18 cellular contexts compared by ENCODE assay signal in genomic region chr19:35130761-35131720, GRCh38. TPM values are rescaled to one million over a fixed set of nuclear protein-coding genes. Genes with fewer than 3 reads are reported as not detected.
DNase-seq lines count a peak whose midpoint lies in the region; ATAC-seq and TF ChIP-seq lines count a peak whose summit lies in the region.
"Had no signal": no experiment of that assay in that cellular context is flagged by ENCODE, and none has a peak within 500 bp of the region (broad histone marks: within the 10 kb centered on the region; RNA-seq: fewer than 3 reads in every experiment).

No MANE protein-coding gene starts in this region.

- ATAC-seq in mucosa of descending colon, result peak; percentile 72
- ATAC-seq in HG02623 (IDR thresholded peaks at IDR 0.05; ENCODE audit: unreplicated experiment), result no peak
- ATAC-seq in GM18873 (IDR thresholded peaks at IDR 0.05; ENCODE audit: low FRiP score, unreplicated experiment), result no peak
- ATAC-seq: GM12878 had no signal

- TF ChIP-seq CTCF in RWPE1 (conservative IDR thresholded peaks at IDR 0.05; ENCODE audit: low read depth) (no peak), esophagus muscularis mucosa (IDR thresholded peaks at IDR 0.05) (no peak), mucosa of descending colon (IDR thresholded peaks at IDR 0.05) (no peak), vagina (IDR thresholded peaks at IDR 0.05) (no peak)

- 76% methylated on average over 14 of the region's 31 CpGs for WGBS in esophagus muscularis mucosa

- DNase-seq in RWPE1 (ENCODE audit: low spot score) (no peak), esophagus muscularis mucosa (ENCODE audit: extremely low spot score) (no peak), mucosa of descending colon (peak; percentile 85 to 89 (median 85)), vagina (ENCODE audit: extremely low spot score in 2 of 2) (no peak)
- no peak for DNase-seq in activated CD4-positive, alpha-beta T cell treated with anti-CD3 and anti-CD28 coated beads for 48 hours
- DNase-seq: BE2C; CD8-positive, alpha-beta memory T cell; DMS79; GM23248; KG1; NCI-H146; NCI-H2227 treated with DMSO at 0.1 percent for 48 hours; NCI-H524; PC-9 had no signal

- H3K36me3 ChIP-seq in esophagus muscularis mucosa (no peaks in the 10 kb centered on the region), mucosa of descending colon (ENCODE audit: low read depth) (no peaks in the 10 kb centered on the region), vagina (no peaks in the 10 kb centered on the region)
- H3K36me3 ChIP-seq: BE2C had no signal

- peaks cover 5 to 22% (median 15%) of the 10 kb centered on the region in 4 donors for H3K4me1 ChIP-seq in esophagus muscularis mucosa
- H3K4me1 ChIP-seq in mucosa of descending colon (ENCODE audit: low read depth), result peaks cover 44% of the 10 kb centered on the region
- H3K4me1 ChIP-seq in vagina, result peaks cover 42% of the 10 kb centered on the region
- H3K4me1 ChIP-seq: BE2C had no signal

- POLR2A ChIA-PET in RWPE1 (lab: Yijun Ruan, JAX; ENCODE audit: low non-redundant PET), result no interaction called here

- CTCF ChIA-PET in RWPE1 (lab: Yijun Ruan, JAX), result interaction anchor here (0.6 kb wide), 1 partner anchor 64 kb away, joined by 6 read pairs; no protein-coding TSS in a partner anchor

- TF ChIP-seq POLR2A in esophagus muscularis mucosa (IDR thresholded peaks at IDR 0.05; ENCODE audit: low read depth) (no peak), vagina (IDR thresholded peaks at IDR 0.05) (no peak)

- H3K27me3 ChIP-seq in esophagus muscularis mucosa (no peaks in the 10 kb centered on the region), vagina (no peaks in the 10 kb centered on the region)
- H3K27me3 ChIP-seq: BE2C had no signal

- H3K4me3 ChIP-seq in esophagus muscularis mucosa, result peak overlapping the region in 3 of 4 donors; percentile 23 to 50 (median 41)
- no peak overlapping the region for H3K4me3 ChIP-seq in mucosa of descending colon
- peak overlapping the region in 1 of 2 donors; percentile 41 for H3K4me3 ChIP-seq in vagina
- H3K4me3 ChIP-seq: GM12878, GM23248, PC-9 had no signal

- H3K27ac ChIP-seq in RWPE1, result peak overlapping the region; percentile 65
- no peak overlapping the region for H3K27ac ChIP-seq in esophagus muscularis mucosa (replicated peaks in 1 of 4)
- H3K27ac ChIP-seq in vagina, result peak overlapping the region; percentile 72
- H3K27ac ChIP-seq: GM23248, PC-9 had no signal

- no peak for TF ChIP-seq EP300 in esophagus muscularis mucosa (IDR thresholded peaks at IDR 0.05)

- intact Hi-C loops in esophagus muscularis mucosa (cut with DNase I) (no loop called here), mucosa of descending colon (cut with DNase I, micrococcal nuclease) (no loop called here), vagina (cut with DNase I) (no loop called here)

- H3K9me3 ChIP-seq in esophagus muscularis mucosa (no peaks in the 10 kb centered on the region), mucosa of descending colon (no peaks in the 10 kb centered on the region), vagina (no peaks in the 10 kb centered on the region)
- H3K9me3 ChIP-seq: BE2C had no signal

RNA-seq across cellular contexts. Expression of gene LGI4, which starts 3.8 kb away (rescaled TPM):
- total RNA-seq in esophagus muscularis mucosa (10 to 100 TPM; 32.0 to 58.6 (median 49.2) TPM), mucosa of descending colon (10 to 100 TPM; 14.1 to 38.8 (median 31.1) TPM), vagina (32.9 TPM)
- total RNA-seq: GM12878, M059J had no signal

RNA-seq across cellular contexts. Expression of gene FXYD1, which starts 7.6 kb away (rescaled TPM):
- 10 to 100 TPM; 44.4 to 92.6 (median 70.7) TPM for total RNA-seq in esophagus muscularis mucosa
- total RNA-seq in mucosa of descending colon, result 10 to 100 TPM; 13.3 to 71.0 (median 15.4) TPM
- total RNA-seq in vagina, result 135 TPM
- total RNA-seq: CD8-positive, alpha-beta memory T cell; M059J; PC-9 had no signal

RNA-seq across cellular contexts. Expression of gene FXYD7, which starts 12.0 kb away (rescaled TPM):
- under 1 TPM in 1 of 4 donors, not detected in 3; 0.71 TPM for total RNA-seq in esophagus muscularis mucosa
- 1 to 10 TPM in 1 of 3 donors, not detected in 2; 1.5 TPM for total RNA-seq in mucosa of descending colon
- total RNA-seq in vagina, result 3.4 TPM
- total RNA-seq: GM23248, M059J, PC-9 had no signal

RNA-seq across cellular contexts. Expression of gene FXYD3, which starts 15.4 kb away (rescaled TPM):
- total RNA-seq in esophagus muscularis mucosa, result 1 to 10 TPM in 3 of 4 donors, under 1 TPM in 1; 0.83 to 3.8 (median 3.1) TPM
- total RNA-seq in mucosa of descending colon, result 1,000 to 10,000 TPM; 1,086 to 3,973 (median 3,185) TPM
- total RNA-seq in vagina, result 788 TPM
- total RNA-seq: CD8-positive, alpha-beta memory T cell; GM23248 had no signal

RNA-seq across cellular contexts. Expression of gene FXYD5, which starts 23.5 kb away (rescaled TPM):
- total RNA-seq in esophagus muscularis mucosa (10 to 100 TPM; 26.6 to 49.3 (median 43.0) TPM), mucosa of descending colon (10 to 100 TPM in 2 of 3 donors, 1 to 10 TPM in 1; 9.1 to 20.8 (median 17.9) TPM), vagina (144 TPM)

Comparison
In these comparisons a context has a peak if more than half of its experiments do, and no peak if none do; other contexts are left out.
1. DNase-seq: peak in mucosa of descending colon (3 of 3); none in RWPE1 (single experiment), esophagus muscularis mucosa (single experiment), vagina (0 of 2) and activated CD4-positive, alpha-beta T cell treated with anti-CD3 and anti-CD28 coated beads for 48 hours (single experiment).
2. H3K27ac ChIP-seq: peak in RWPE1 (single experiment) and vagina (single experiment); none in esophagus muscularis mucosa (0 of 4).